Comparison of ENCODE assay signal across 8 cellular contexts in the genomic region with DNA sequence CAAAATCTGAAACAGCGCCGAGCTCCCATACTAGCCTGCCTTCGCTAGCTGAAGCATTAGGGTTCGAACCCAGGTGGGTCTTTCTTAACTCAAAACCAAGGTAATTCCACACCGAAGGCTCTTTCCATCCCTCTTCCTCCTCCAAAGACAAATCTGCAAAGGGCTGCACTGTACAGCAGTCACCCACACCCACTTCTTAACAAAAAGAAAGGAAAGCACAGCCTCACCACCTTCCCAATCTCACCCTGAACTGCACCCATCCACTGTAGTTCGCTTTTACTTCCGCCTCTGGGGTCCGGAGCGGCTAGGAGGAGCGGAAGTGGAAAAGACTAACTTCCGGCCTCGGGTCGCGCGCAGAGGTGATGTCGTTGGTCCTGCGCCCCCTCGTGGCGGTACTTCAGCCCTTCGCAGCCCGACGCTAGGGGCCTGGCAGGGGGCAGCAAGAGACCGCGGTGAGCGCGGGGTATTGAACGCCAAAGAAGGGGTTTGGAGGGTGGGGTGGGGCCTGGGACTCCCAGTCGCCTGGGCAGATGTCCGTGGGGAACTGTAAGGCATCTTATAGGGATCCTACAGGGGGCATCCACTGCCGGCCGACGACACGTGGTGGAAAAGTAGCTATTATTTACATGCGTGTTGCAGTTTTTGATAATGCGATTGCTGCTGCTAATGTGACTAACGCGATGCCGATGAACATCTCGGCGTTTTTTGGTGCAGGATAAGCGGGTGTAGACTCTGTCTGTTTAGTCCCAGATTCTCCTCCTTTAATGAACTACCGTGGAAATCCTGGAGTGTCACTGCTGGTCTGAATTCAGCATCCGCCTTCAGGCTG. TPM values are rescaled to one million over a fixed set of nuclear protein-coding genes. Genes with fewer than 3 reads are reported as not detected.
DNase-seq lines count a peak whose midpoint lies in the region; ATAC-seq, FAIRE-seq and TF ChIP-seq lines count a peak whose summit lies in the region.

TSS of gene MTERF1 (minus strand) at position 290 of the 829 bp plus-strand sequence. CDS start 619 bp downstream, outside the sequence.

- H3K27me3 ChIP-seq in keratinocyte (ENCODE audit: control insufficient read depth, extremely low read depth, insufficient read depth, low read length), result no peaks in the 10 kb centered on the region

- peak; percentile 99 for TF ChIP-seq CTCF in AG09319 (IDR thresholded peaks at IDR 0.05; ENCODE audit: low read depth, low read length)
- peak; percentile 85 to 99 (median 98) for TF ChIP-seq CTCF in keratinocyte (optimal IDR thresholded peaks at IDR 0.05 in 1 of 3, IDR thresholded peaks at IDR 0.05 in 1 of 3, conservative IDR thresholded peaks at IDR 0.05 in 1 of 3; ENCODE audit: extremely low read depth in 1 of 3, insufficient read depth in 2 of 3, low read length in 3 of 3)

- peak within 1 kb of the TSS; percentile 93 for H3K4me2 ChIP-seq in keratinocyte (ENCODE audit: control insufficient read depth, extremely low read depth, insufficient read depth, low read depth, low read length)

- peak within 1 kb of the TSS; percentile 87 for H3K9ac ChIP-seq in keratinocyte (ENCODE audit: control insufficient read depth, extremely low read depth, insufficient read depth, low read length)

- dilution Hi-C loops in keratinocyte (cut with MboI; ENCODE audit: extremely low pct_ligation_motif_present, low sequenced_read_pairs), result no loop called here

- peak; percentile 82 for FAIRE-seq in keratinocyte (lab: Jason Lieb, UNC)

- ATAC-seq in GM19023 (IDR thresholded peaks at IDR 0.05; ENCODE audit: unreplicated experiment) (peak; percentile 99), HG03280 (IDR thresholded peaks at IDR 0.05; ENCODE audit: unreplicated experiment) (peak; percentile 97)
- ATAC-seq in central memory CD8-positive, alpha-beta T cell (replicated peaks; ENCODE audit: extremely low read depth, poor library complexity, severe bottlenecking), result peak; percentile 97

- H3K27me3 Mint-ChIP-seq in central memory CD8-positive, alpha-beta T cell, result no peaks in the 10 kb centered on the region

- H3K4me3 Mint-ChIP-seq in central memory CD8-positive, alpha-beta T cell, result peak within 1 kb of the TSS; percentile 89

- peaks cover 35% of the 10 kb centered on the region for H3K79me2 ChIP-seq in keratinocyte (ENCODE audit: control insufficient read depth, insufficient read depth, low read length)

- H3K36me3 Mint-ChIP-seq in central memory CD8-positive, alpha-beta T cell (ENCODE audit: insufficient read depth), result peaks cover 12% of the 10 kb centered on the region

- DNase-seq in AG09319 (ENCODE audit: extremely low read depth, low read depth) (peak; percentile 74), NCI-H345 (lab: John Stamatoyannopoulos, UW) (peak; percentile 97), keratinocyte (ENCODE audit: low read depth, low spot score) (peak; percentile 36)
- peak; percentile 88 to 94 (median 90) for DNase-seq in activated CD4-positive, CD25-positive, alpha-beta regulatory T cell (lab: John Stamatoyannopoulos, UW)
- DNase-seq in central memory CD8-positive, alpha-beta T cell (ENCODE audit: low spot score in 2 of 2), result peak; percentile 82 to 89
- peak; percentile 96 for DNase-seq in stimulated activated CD4-positive, alpha-beta T cell treated with anti-CD3 and anti-CD28 coated beads, Interleukin-15, amount 100 ng/mL, for 24 hours

- H3K4me1 Mint-ChIP-seq in central memory CD8-positive, alpha-beta T cell, result peaks cover 37% of the 10 kb centered on the region

- no peaks in the 10 kb centered on the region for H3K9me3 ChIP-seq in keratinocyte (ENCODE audit: control insufficient read depth, low read depth, low read length)

- H3K27ac Mint-ChIP-seq in central memory CD8-positive, alpha-beta T cell (ENCODE audit: low read depth), result peak within 1 kb of the TSS; percentile 91

- peaks cover 10% of the 10 kb centered on the region for H3K4me1 ChIP-seq in keratinocyte (ENCODE audit: control insufficient read depth, extremely low read depth, insufficient read depth, low read length)

- peak within 1 kb of the TSS; percentile 84 for H3K27ac ChIP-seq in keratinocyte (ENCODE audit: control insufficient read depth, insufficient read depth, low read length)

- H4K20me1 ChIP-seq in keratinocyte (ENCODE audit: control insufficient read depth, extremely low read depth, insufficient read depth, low read length), result no peaks in the 10 kb centered on the region

- H3K9me3 Mint-ChIP-seq in central memory CD8-positive, alpha-beta T cell, result no peaks in the 10 kb centered on the region

- H3K9me1 ChIP-seq in keratinocyte (ENCODE audit: control insufficient read depth, extremely low read depth, insufficient read depth, low read length), result no peaks in the 10 kb centered on the region

- peak within 1 kb of the TSS; percentile 57 to 100 (median 100) for H3K4me3 ChIP-seq in keratinocyte (ENCODE audit: control insufficient read depth in 2 of 3, extremely low read depth in 1 of 3, insufficient read depth in 2 of 3, low read depth in 1 of 3, low read length in 3 of 3)

- H2AFZ ChIP-seq in keratinocyte (ENCODE audit: control insufficient read depth, low read length), result peak within 1 kb of the TSS; percentile 99

- peaks cover 0 to 3% of the 10 kb centered on the region in 2 experiments for H3K36me3 ChIP-seq in keratinocyte (ENCODE audit: control insufficient read depth in 2 of 2, extremely low read depth in 1 of 2, insufficient read depth in 2 of 2, low read length in 2 of 2)

RNA-seq across cellular contexts. Expression of gene MTERF1, which starts in this region (rescaled TPM):
- 6.4 to 18.9 TPM (median 12.6 TPM) in 3 replicates for polyA plus RNA-seq in keratinocyte
- polyA plus RNA-seq in keratinocyte (2011; ENCODE audit: low read depth), result 6.8 TPM
- 6.6 and 15.4 TPM in 2 replicates for polyA plus RNA-seq in keratinocyte (2011; cell fraction: cytosol; rRNA removed)
- polyA plus RNA-seq in keratinocyte (2011; cell fraction: nucleus; rRNA removed), result 18.7 and 25.9 TPM in 2 replicates
- 6.1 and 8.9 TPM in 2 replicates for polyA plus RNA-seq in keratinocyte (2012; ENCODE audit: low replicate concordance)
- 0.52 to 16.1 TPM (median 2.8 TPM) in 3 replicates for polyA minus RNA-seq in keratinocyte
- 6.7 TPM for polyA minus RNA-seq in keratinocyte (2011; cell fraction: cytosol; rRNA and poly(A)+ RNA removed)
- polyA minus RNA-seq in keratinocyte (2011; cell fraction: nucleus; rRNA and poly(A)+ RNA removed), result 7.2 and 13.3 TPM in 2 replicates

Comparison
In these comparisons a context has a peak if more than half of its experiments do, and no peak if none do; other contexts are left out.
1. Peak in every context shown above with its lines: DNase-seq, ATAC-seq, H3K4me3 ChIP-seq and H3K27ac ChIP-seq.
2. DNase-seq: peak in every context shown above with its lines; median percentile 97 in NCI-H345; 96 in stimulated activated CD4-positive, alpha-beta T cell treated with anti-CD3 and anti-CD28 coated beads, Interleukin-15, amount 100 ng/mL, for 24 hours; 90 in activated CD4-positive, CD25-positive, alpha-beta regulatory T cell; 86 in central memory CD8-positive, alpha-beta T cell; 74 in AG09319; 36 in keratinocyte.